In the genomic region with DNA sequence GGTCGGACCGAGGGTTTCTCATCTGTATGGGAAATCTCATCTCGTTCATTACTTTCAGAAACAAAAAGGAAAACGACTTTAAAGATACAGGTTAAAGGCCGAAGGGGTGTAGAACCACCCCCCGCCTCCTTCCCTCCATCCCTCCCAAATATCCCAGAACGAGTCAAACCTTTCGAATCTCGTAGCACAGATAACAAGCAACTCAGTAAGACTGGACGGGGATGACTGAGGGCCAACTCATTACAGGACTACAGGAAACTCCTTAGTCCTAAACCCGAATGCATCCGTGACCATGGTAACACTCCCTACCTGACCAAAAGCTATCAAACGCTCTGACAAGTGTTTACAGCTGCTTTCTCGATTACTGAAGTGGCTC, we compare ENCODE assay signal across 9 cellular contexts. TPM values are rescaled to one million over a fixed set of nuclear protein-coding genes. Genes with fewer than 3 reads are reported as not detected.
DNase-seq lines count a peak whose midpoint lies in the region; ATAC-seq and TF ChIP-seq lines count a peak whose summit lies in the region.
"Not testable (repeated sequence)": the region's sequence is repeated elsewhere in the genome, so short reads cannot be mapped to it uniquely, and the experiment has no call there.
"Had no signal": no experiment of that assay in that cellular context is flagged by ENCODE, and none has a peak within 500 bp of the region (broad histone marks: within the 10 kb centered on the region; RNA-seq: fewer than 3 reads in every experiment).

No MANE protein-coding gene starts in this region.

- H3K4me3 ChIP-seq in HCT116 (replicated peaks in 1 of 2; ENCODE audit: low read depth in 1 of 2, low read length in 2 of 2) (peak overlapping the region; percentile 36 to 49), adrenal gland (peak overlapping the region in 1 of 4 donors; percentile 47), tibial artery (peak overlapping the region; percentile 65 to 67)

- WGBS in adrenal gland, 4 donors, result 1 to 6% (median 3%) methylated on average over 8 to 12 of the region's 14 CpGs

- H3K9me2 ChIP-seq in HCT116 (ENCODE audit: insufficient read depth), result not testable (repeated sequence)

- H3K4me1 ChIP-seq in HCT116 (ENCODE audit: control insufficient read depth in 1 of 2, insufficient read depth in 2 of 2, low read length in 2 of 2), result peaks cover 0 to 12% of the 10 kb centered on the region in 2 experiments; a peak in 2 of 4 replicates
- H3K4me1 ChIP-seq in adrenal gland (replicated peaks in 1 of 2); tibial artery: not testable (repeated sequence)

- CTCF ChIA-PET in HCT116 (lab: Charles Lee), result not testable (repeated sequence)

- peak overlapping the region; percentile 92 for H3K4me3 Mint-ChIP-seq in natural killer cell treated with Interleukin-12 subunit alpha and Interleukin-12 subunit beta and Interleukin-15 and Interleukin-18, amount 100 ng/mL, for 72 hours

- RAD21 ChIA-PET in HCT116 (lab: Charles Lee; ENCODE audit: low non-redundant PET in 1 of 2, low total read pairs in 2 of 2, uncharacterized antibody in 2 of 2, unreplicated experiment in 2 of 2), result not testable (repeated sequence)

- not testable (repeated sequence) for TF ChIP-seq RAD21 in HCT116 (IDR thresholded peaks at IDR 0.05; ENCODE audit: low read depth)

- H4K20me1 ChIP-seq in HCT116 (ENCODE audit: insufficient read depth), result not testable (repeated sequence)

- not testable (repeated sequence) for TF ChIP-seq CTCF in HCT116 (IDR thresholded peaks at IDR 0.05 in 2 of 3, conservative IDR thresholded peaks at IDR 0.05 in 1 of 3; ENCODE audit: borderline replicate concordance in 1 of 3, insufficient read depth in 1 of 3, low read depth in 2 of 3, low read length in 2 of 3); adrenal gland (IDR thresholded peaks at IDR 0.05); tibial artery (IDR thresholded peaks at IDR 0.05)

- ATAC-seq in HCT116, result peak; percentile 38
- ATAC-seq in natural killer cell treated with Interleukin-12 subunit alpha and Interleukin-12 subunit beta and Interleukin-15 and Interleukin-18, amount 100 ng/mL, for 72 hours, result peak; percentile 61 to 64

- H3K4me1 Mint-ChIP-seq in natural killer cell treated with Interleukin-12 subunit alpha and Interleukin-12 subunit beta and Interleukin-15 and Interleukin-18, amount 100 ng/mL, for 72 hours (ENCODE audit: low read depth in 2 of 2), result peaks cover 6 to 12% of the 10 kb centered on the region in 2 donors

- H3K36me3 Mint-ChIP-seq in natural killer cell treated with Interleukin-12 subunit alpha and Interleukin-12 subunit beta and Interleukin-15 and Interleukin-18, amount 100 ng/mL, for 72 hours, result not testable (repeated sequence)

- H3K36me3 ChIP-seq in HCT116 (ENCODE audit: control insufficient read depth in 1 of 2, insufficient read depth in 2 of 2, low read length in 2 of 2); adrenal gland (replicated peaks in 1 of 2); tibial artery: not testable (repeated sequence)

- intact Hi-C loops in HCT116 (cut with micrococcal nuclease); adrenal gland (cut with DNase I); tibial artery (cut with DNase I; ENCODE audit: low total_unique reads): not testable (repeated sequence)

- H3K27me3 ChIP-seq in HCT116 (ENCODE audit: insufficient read depth, low read length); adrenal gland; tibial artery: not testable (repeated sequence)

- POLR2A ChIA-PET in HCT116 (lab: Charles Lee), result not testable (repeated sequence)

- peak; percentile 87 for TF ChIP-seq POLR2A in HCT116 (IDR thresholded peaks at IDR 0.05; ENCODE audit: borderline replicate concordance, extremely low read depth, insufficient read depth, insufficient read length)
- TF ChIP-seq POLR2A in adrenal gland (IDR thresholded peaks at IDR 0.05), result not testable (repeated sequence)

- DNase-seq in G401 (ENCODE audit: low spot score) (peak; percentile 24), LHCN-M2 (ENCODE audit: low read depth) (peak; percentile 15), SK-N-DZ (ENCODE audit: low spot score) (peak; percentile 30), adrenal gland (peak in 6 of 7 donors; percentile 18 to 67 (median 24)), foreskin melanocyte (peak; percentile 2)
- DNase-seq in HCT116 (ENCODE audit: low read depth, low spot score); natural killer cell treated with Interleukin-12 subunit alpha and Interleukin-12 subunit beta and Interleukin-15 and Interleukin-18, amount 100 ng/mL, for 72 hours (ENCODE audit: low spot score); tibial artery: not testable (repeated sequence)

- not testable (repeated sequence) for H3K9me3 ChIP-seq in HCT116 (ENCODE audit: control insufficient read depth in 1 of 2, insufficient read depth in 1 of 2, low read depth in 1 of 2, low read length in 2 of 2); adrenal gland (replicated peaks in 1 of 3); tibial artery

- H3K9ac ChIP-seq in HCT116 (ENCODE audit: low read length), result peak overlapping the region; percentile 55

- in situ Hi-C loops in G401 (cut with HindIII; ENCODE audit: low sequenced_read_pairs), result not testable (repeated sequence)

- not testable (repeated sequence) for H2AFZ ChIP-seq in HCT116 (ENCODE audit: low read depth, low read length, poor library complexity, severe bottlenecking)

- H3K27ac ChIP-seq in HCT116 (ENCODE audit: low read depth, low read length), result peak overlapping the region; percentile 69
- peak overlapping the region in 2 of 5 donors; percentile 19 to 94 for H3K27ac ChIP-seq in adrenal gland
- H3K27ac ChIP-seq in tibial artery, result peak overlapping the region; percentile 88 to 91

- H3K9me3 Mint-ChIP-seq in natural killer cell treated with Interleukin-12 subunit alpha and Interleukin-12 subunit beta and Interleukin-15 and Interleukin-18, amount 100 ng/mL, for 72 hours, result not testable (repeated sequence)

- H3K27ac Mint-ChIP-seq in natural killer cell treated with Interleukin-12 subunit alpha and Interleukin-12 subunit beta and Interleukin-15 and Interleukin-18, amount 100 ng/mL, for 72 hours, result peak overlapping the region; percentile 92

- peak overlapping the region; percentile 61 for H3K4me2 ChIP-seq in HCT116 (ENCODE audit: low read length)

- H3K27me3 Mint-ChIP-seq in natural killer cell treated with Interleukin-12 subunit alpha and Interleukin-12 subunit beta and Interleukin-15 and Interleukin-18, amount 100 ng/mL, for 72 hours, result not testable (repeated sequence)

- not testable (repeated sequence) for H3K79me2 ChIP-seq in HCT116 (ENCODE audit: insufficient read depth, low read length)

- not testable (repeated sequence) for BruUV-seq in HCT116 (replicated peaks; lab: Mats Ljungman, UMichigan)

TF ChIP-seq in HCT116, 20 proteins besides CTCF, POLR2A, EP300 and RAD21:
- peak; percentile 60 for TF ChIP-seq POLR2AphosphoS5 (IDR thresholded peaks at IDR 0.05; ENCODE audit: low read depth, low read length)

RNA-seq across cellular contexts. Expression of a gene that starts 29.0 kb away (rescaled TPM):
- total RNA-seq in G401 (2014; rRNA removed; shearing (Covaris generic)), result not detected in 2 replicates
- total RNA-seq in HCT116 (2021; ENCODE audit: unreplicated experiment) (not detected), LHCN-M2 (2014; rRNA removed) (not detected in 2 replicates), adrenal gland (10 to 100 TPM in 7 of 8 donors, 1 to 10 TPM in 1; 7.8 to 38.0 (median 20.9) TPM)
- polyA plus RNA-seq in HCT116 (2012), result not detected in 2 replicates
- not detected for polyA plus RNA-seq in LHCN-M2 (2012)
- polyA plus RNA-seq in SK-N-DZ (2014; cell fraction: cytosol; rRNA removed), result not detected in 2 replicates
- polyA plus RNA-seq in SK-N-DZ (2014; cell fraction: nucleus; rRNA removed), result not detected in 2 replicates
- 10 to 100 TPM; 10.6 to 64.2 (median 63.5) TPM for polyA plus RNA-seq in adrenal gland
- total RNA-seq in natural killer cell treated with Interleukin-12 subunit alpha and Interleukin-12 subunit beta and Interleukin-15 and Interleukin-18, amount 100 ng/mL, for 72 hours, result 1 to 10 TPM in 1 of 2 donors, under 1 TPM in 1; 0.93 to 1.3 TPM
- total RNA-seq: myocyte had no signal
